17 cellular contexts compared by ENCODE assay signal in genomic region chr10:62885656-62886461, GRCh38.
A peak's percentile ranks its signal among the peaks of the same experiment; 100 is the strongest.
DNase-seq lines count a peak whose midpoint lies in the region; ATAC-seq and TF ChIP-seq lines count a peak whose summit lies in the region.
"Had no signal": no experiment of that assay in that cellular context is flagged by ENCODE, and none has a peak within 500 bp of the region (broad histone marks: within the 10 kb centered on the region; RNA-seq: fewer than 3 reads in every experiment).

No MANE protein-coding gene starts in this region.

- H3K27ac ChIP-seq in IMR-90 (ENCODE audit: insufficient read depth, low read length) (no peak overlapping the region), mammary epithelial cell (ENCODE audit: insufficient read depth, low read depth, low read length) (no peak overlapping the region)
- H3K27ac ChIP-seq: esophagus muscularis mucosa, lower lobe of right lung, parathyroid adenoma, SJSA1 had no signal

- no peak overlapping the region for H2BK120ac ChIP-seq in IMR-90 (ENCODE audit: low read depth, low read length)

- in situ Hi-C loops in IMR-90 (cut with MboI; ENCODE audit: low sequenced_read_pairs) (no loop called here), mammary epithelial cell (cut with MboI; ENCODE audit: low sequenced_read_pairs in 2 of 2) (no loop called here)

- no peak overlapping the region for H3K14ac ChIP-seq in IMR-90 (replicated peaks; ENCODE audit: low read depth, low read length)

- H3K23ac ChIP-seq in IMR-90 (ENCODE audit: low read depth, low read length): no peak overlapping the region

- TF ChIP-seq CTCF in IMR-90 (conservative IDR thresholded peaks at IDR 0.05; ENCODE audit: low read depth, low read length) (no peak), mammary epithelial cell (conservative IDR thresholded peaks at IDR 0.05 in 1 of 2, IDR thresholded peaks at IDR 0.05 in 1 of 2; ENCODE audit: extremely low read depth in 1 of 2, insufficient read depth in 1 of 2, low read depth in 1 of 2, low read length in 2 of 2) (no peak), lower leg skin (IDR thresholded peaks at IDR 0.05) (no peak)

- no peak overlapping the region for H3K56ac ChIP-seq in IMR-90 (ENCODE audit: extremely low read depth, insufficient read depth, low read length)

- BruUV-seq in IMR-90 (replicated peaks; lab: Mats Ljungman, UMichigan) (no TSS peak), mammary epithelial cell (replicated peaks; lab: Mats Ljungman, UMichigan) (no TSS peak)

- no peak; the same call in 1 of the 2 replicates for ATAC-seq in IMR-90 (ENCODE audit: low read depth)

- H2BK15ac ChIP-seq in IMR-90 (ENCODE audit: low read depth, low read length): no peak overlapping the region

- H4K20me1 ChIP-seq in IMR-90 (ENCODE audit: insufficient read depth, low read length) (no peaks in the 10 kb centered on the region), mammary epithelial cell (ENCODE audit: insufficient read depth, low read length) (no peaks in the 10 kb centered on the region)

- 69% methylated on average over 4 of the region's 7 CpGs; no CpG with 5 or more reads in 1 of the 2 experiments for WGBS in IMR-90 (ENCODE audit: extremely low coverage in 2 of 2, insufficient read length in 1 of 2), 2 experiments
- WGBS in mammary epithelial cell (ENCODE audit: low coverage, missing lambda C conversion rate): 70% methylated on average over 7 of the region's 7 CpGs
- 74 to 76% methylated on average over 7 of the region's 7 CpGs for WGBS in lower leg skin, 2 donors

- H4K91ac ChIP-seq in IMR-90 (ENCODE audit: insufficient read depth, low read depth, low read length): no peak overlapping the region

- DNase-seq in AG08395 (ENCODE audit: low spot score): peak; percentile 76
- peak; percentile 19 for DNase-seq in IMR-90
- DNase-seq in mammary epithelial cell: peak; percentile 33
- peak; percentile 25 for DNase-seq in left kidney (ENCODE audit: low read depth, low spot score)
- no peak for DNase-seq in DMS153 treated with DMSO at 0.1 percent for 48 hours (lab: John Stamatoyannopoulos, UW; ENCODE audit: unreplicated experiment)
- no peak for DNase-seq in lower leg skin (ENCODE audit: low spot score in 2 of 2)
- DNase-seq in HuH-7 (ENCODE audit: low spot score): no peak
- no peak for DNase-seq in stimulated activated CD4-positive, alpha-beta T cell treated with anti-CD3 and anti-CD28 coated beads, Interleukin-4, amount 100 ng/mL, for 4 hours
- DNase-seq: activated CD4-positive, CD25-positive, alpha-beta regulatory T cell; activated T-cell treated with anti-CD3 and anti-CD28 coated beads, Interleukin-2, amount 50 U/mL, for 48 hours; C1 segment of cervical spinal cord; caudate nucleus; lower lobe of right lung; NCI-H2171 treated with DMSO at 0.1 percent for 48 hours had no signal

- H2BK5ac ChIP-seq in IMR-90 (ENCODE audit: low read depth, low read length, poor library complexity, severe bottlenecking): no peak overlapping the region

- CTCF ChIA-PET in IMR-90 (lab: Yijun Ruan, JAX) (no interaction called here), mammary epithelial cell (lab: Charles Lee; ENCODE audit: low non-redundant PET) (no interaction called here)

- H3K79me1 ChIP-seq in IMR-90 (ENCODE audit: low read depth in 1 of 2, low read length in 2 of 2): no peaks in the 10 kb centered on the region

- H3K36me3 ChIP-seq in IMR-90 (ENCODE audit: control insufficient read depth, insufficient read depth, low read length): no peaks in the 10 kb centered on the region
- H3K36me3 ChIP-seq in mammary epithelial cell (ENCODE audit: insufficient read depth, low read length): no peaks in the 10 kb centered on the region
- H3K36me3 ChIP-seq: esophagus muscularis mucosa, lower lobe of right lung, SJSA1 had no signal

- no peaks in the 10 kb centered on the region for H3K9me1 ChIP-seq in IMR-90 (ENCODE audit: insufficient read depth, low read length)

- H2AK9ac ChIP-seq in IMR-90 (replicated peaks; ENCODE audit: low read depth, low read length, poor library complexity): no peak overlapping the region

- H3K4me3 ChIP-seq in IMR-90 (ENCODE audit: insufficient read depth, low read depth, low read length) (no peak overlapping the region), mammary epithelial cell (replicated peaks in 1 of 3; ENCODE audit: insufficient read depth in 1 of 3, low read depth in 2 of 3, low read length in 3 of 3) (no peak overlapping the region), lower leg skin (ENCODE audit: low read depth, poor library complexity, severe bottlenecking) (no peak overlapping the region)
- H3K4me3 ChIP-seq: esophagus muscularis mucosa, lower lobe of right lung, SJSA1 had no signal

- TF ChIP-seq RAD21 in IMR-90 (IDR thresholded peaks at IDR 0.05; ENCODE audit: low read length): no peak

- POLR2A ChIA-PET in IMR-90 (lab: Charles Lee; ENCODE audit: unreplicated experiment): no interaction called here

- H3K79me2 ChIP-seq in mammary epithelial cell (ENCODE audit: insufficient read depth, low read length): no peaks in the 10 kb centered on the region
- H3K79me2 ChIP-seq: parathyroid adenoma had no signal

- H3K9ac ChIP-seq in IMR-90 (ENCODE audit: low read depth, low read length) (no peak overlapping the region), mammary epithelial cell (ENCODE audit: insufficient read depth, low read length) (no peak overlapping the region)
- H3K9ac ChIP-seq: parathyroid adenoma had no signal

- no peak overlapping the region for H4K8ac ChIP-seq in IMR-90 (ENCODE audit: low read depth in 2 of 2, low read length in 2 of 2)

- H2BK20ac ChIP-seq in IMR-90 (ENCODE audit: low read depth, low read length): no peak overlapping the region

- TF ChIP-seq POLR2A in IMR-90 (IDR thresholded peaks at IDR 0.05; ENCODE audit: low read depth, low read length): no peak
- TF ChIP-seq POLR2A in lower leg skin (IDR thresholded peaks at IDR 0.05): no peak

- H3K4me1 ChIP-seq in IMR-90 (ENCODE audit: control insufficient read depth, insufficient read depth, low read length): peaks cover 2% of the 10 kb centered on the region
- H3K4me1 ChIP-seq in mammary epithelial cell (ENCODE audit: insufficient read depth, low read length): peaks cover 19% of the 10 kb centered on the region
- H3K4me1 ChIP-seq: esophagus muscularis mucosa, lower lobe of right lung, parathyroid adenoma, SJSA1 had no signal

- no peak overlapping the region for H3K4me2 ChIP-seq in IMR-90 (ENCODE audit: low read depth, low read length)
- no peak overlapping the region for H3K4me2 ChIP-seq in mammary epithelial cell (ENCODE audit: insufficient read depth, low read depth, low read length)

- dilution Hi-C loops in IMR-90 (cut with HindIII; ENCODE audit: low sequenced_read_pairs, unreplicated experiment) (no loop called here), mammary epithelial cell (cut with HindIII; ENCODE audit: low sequenced_read_pairs) (no loop called here)

- H3K9me3 ChIP-seq in IMR-90 (ENCODE audit: control insufficient read depth, insufficient read depth, low read length): no peaks in the 10 kb centered on the region
- no peaks in the 10 kb centered on the region for H3K9me3 ChIP-seq in mammary epithelial cell (replicated peaks; ENCODE audit: insufficient read depth, low read length)
- H3K9me3 ChIP-seq: esophagus muscularis mucosa, lower lobe of right lung, SJSA1 had no signal

- H3K27me3 ChIP-seq in IMR-90 (ENCODE audit: control insufficient read depth, insufficient read depth, low read length) (peaks cover 2% of the 10 kb centered on the region), mammary epithelial cell (ENCODE audit: insufficient read depth, low read length) (no peaks in the 10 kb centered on the region)
- H3K27me3 ChIP-seq: SJSA1 had no signal

- intact Hi-C loops in IMR-90 (cut with micrococcal nuclease): no loop called here
- intact Hi-C loops in mammary epithelial cell (cut with micrococcal nuclease): no loop called here
- intact Hi-C loops in lower leg skin (cut with DNase I; ENCODE audit: low total_unique reads): no loop called here

- H2AK5ac ChIP-seq in IMR-90 (ENCODE audit: low read depth, low read length): no peak overlapping the region

- no peak overlapping the region for H4K5ac ChIP-seq in IMR-90 (ENCODE audit: low read depth, low read length)

- H2AFZ ChIP-seq in IMR-90 (replicated peaks; ENCODE audit: low read length, poor library complexity): no peak overlapping the region
- no peak overlapping the region for H2AFZ ChIP-seq in mammary epithelial cell (ENCODE audit: low read depth, low read length)
- H2AFZ ChIP-seq: parathyroid adenoma had no signal

- H3K18ac ChIP-seq in IMR-90 (ENCODE audit: low read depth, low read length): no peak overlapping the region

- H3K4ac ChIP-seq in IMR-90 (ENCODE audit: low read depth, low read length): no peak overlapping the region

TF ChIP-seq in IMR-90, 13 proteins besides CTCF, POLR2A, EP300 and RAD21 (continues in another document):
- TF ChIP-seq BHLHE40 (IDR thresholded peaks at IDR 0.05; ENCODE audit: low read depth, low read length) (no peak), USF2 (IDR thresholded peaks at IDR 0.05; ENCODE audit: low read depth, low read length) (no peak), RFX5 (IDR thresholded peaks at IDR 0.05; ENCODE audit: low read depth, low read length) (no peak), FOS (IDR thresholded peaks at IDR 0.05; ENCODE audit: low read depth, low read length) (no peak), MAZ (IDR thresholded peaks at IDR 0.05; ENCODE audit: borderline replicate concordance, low read depth, low read length) (no peak), MAFK (IDR thresholded peaks at IDR 0.05; ENCODE audit: low read depth, low read length) (no peak), CEBPB (IDR thresholded peaks at IDR 0.05; ENCODE audit: low read depth, low read length) (no peak), NFE2L2 (IDR thresholded peaks at IDR 0.05; ENCODE audit: low read depth, low read length) (no peak), RCOR1 (IDR thresholded peaks at IDR 0.05; ENCODE audit: insufficient replicate concordance, low read length) (no peak), SMC3 (IDR thresholded peaks at IDR 0.05; ENCODE audit: low read depth, low read length) (no peak), MXI1 (IDR thresholded peaks at IDR 0.05; ENCODE audit: borderline replicate concordance, low read depth, low read length) (no peak)

Comparison
In these comparisons a context has a peak if more than half of its experiments do, and no peak if none do; other contexts are left out.
1. DNase-seq: peak in AG08395 (single experiment), IMR-90 (single experiment), mammary epithelial cell (single experiment) and left kidney (single experiment); none in DMS153 treated with DMSO at 0.1 percent for 48 hours (single experiment), lower leg skin (0 of 2), HuH-7 (single experiment) and stimulated activated CD4-positive, alpha-beta T cell treated with anti-CD3 and anti-CD28 coated beads, Interleukin-4, amount 100 ng/mL, for 4 hours (0 of 2).